In genomic region chr5:149149942-149150341, GRCh38 we compare ENCODE assay signal across 25 cellular contexts. TPM values are rescaled to one million over a fixed set of nuclear protein-coding genes. Genes with fewer than 3 reads are reported as not detected.
DNase-seq lines count a peak whose midpoint lies in the region; ATAC-seq and TF ChIP-seq lines count a peak whose summit lies in the region.
"Had no signal": no experiment of that assay in that cellular context is flagged by ENCODE, and none has a peak within 500 bp of the region (broad histone marks: within the 10 kb centered on the region; RNA-seq: fewer than 3 reads in every experiment).

No MANE protein-coding gene starts in this region.

- H3K9ac ChIP-seq in parathyroid adenoma: no peak overlapping the region

- POLR2A ChIA-PET in WTC11 (lab: Charles Lee): no interaction called here
- POLR2A ChIA-PET in HEK293T (lab: Yijun Ruan, JAX): no interaction called here

- no peaks in the 10 kb centered on the region; the same call in 1 of the 2 replicates for H3K9me3 Mint-ChIP-seq in WTC11
- H3K9me3 Mint-ChIP-seq: activated CD4-positive, alpha-beta memory T cell treated with anti-CD3 and anti-CD28 coated beads for 36 hours; T-helper 1 cell treated with Interleukin-12 subunit alpha and Interleukin-12 subunit beta and Interleukin-4 antibody, amounts not matched to agents 30 μg/mL and 1 μg/mL, for 36 hours had no signal

- no peaks in the 10 kb centered on the region for H3K36me3 Mint-ChIP-seq in WTC11
- H3K36me3 Mint-ChIP-seq: activated CD4-positive, alpha-beta memory T cell treated with anti-CD3 and anti-CD28 coated beads for 36 hours had no signal

- CTCF ChIA-PET in WTC11 (lab: Charles Lee): interaction anchor here (1.4 kb wide), 1 partner anchor 8 kb away, joined by 6 read pairs; the partner anchor contains the start of gene ABLIM3
- CTCF ChIA-PET in HEK293T (lab: Yijun Ruan, JAX): interaction anchor here (0.8 kb wide), 1 partner anchor 11 kb away, joined by 3 read pairs; no protein-coding TSS in a partner anchor

- H3K4me3 ChIP-seq in ACC112 (ENCODE audit: low read depth, low read length): peak overlapping the region; percentile 40; the same call in 1 of the 2 replicates
- peak overlapping the region; percentile 7 for H3K4me3 ChIP-seq in left ventricle myocardium inferior
- peak overlapping the region; percentile 11 for H3K4me3 ChIP-seq in parathyroid adenoma (ENCODE audit: low read depth, low read length)
- H3K4me3 ChIP-seq: ascending aorta, SJSA1, tibial nerve had no signal

- no peak overlapping the region for H3K4me3 Mint-ChIP-seq in WTC11
- H3K4me3 Mint-ChIP-seq: activated CD4-positive, alpha-beta memory T cell treated with anti-CD3 and anti-CD28 coated beads for 36 hours; activated naive CD4-positive, alpha-beta T cell treated with anti-CD3 and anti-CD28 coated beads for 36 hours; T-helper 1 cell treated with Interleukin-12 subunit alpha and Interleukin-12 subunit beta and Interleukin-4 antibody, amounts not matched to agents 30 μg/mL and 1 μg/mL, for 36 hours had no signal

- H3K79me2 ChIP-seq in ACC112 (ENCODE audit: control insufficient read depth, insufficient read depth, low read length, unreplicated experiment) (peaks cover 100% of the 10 kb centered on the region), parathyroid adenoma (peaks cover 32% of the 10 kb centered on the region)

- peaks cover 74% of the 10 kb centered on the region for H3K4me1 ChIP-seq in ACC112 (ENCODE audit: control insufficient read depth, insufficient read depth, low read length, unreplicated experiment)
- H3K4me1 ChIP-seq in left ventricle myocardium inferior: peaks cover 91% of the 10 kb centered on the region
- H3K4me1 ChIP-seq in parathyroid adenoma: peaks cover 52% of the 10 kb centered on the region

- intact Hi-C loops in left ventricle myocardium inferior (cut with micrococcal nuclease): no loop called here

- H3K4me1 Mint-ChIP-seq in WTC11: peaks cover 9% of the 10 kb centered on the region

- peak overlapping the region; percentile 70 for H3K27ac ChIP-seq in ACC112 (ENCODE audit: low read depth, low read length)
- peak overlapping the region; percentile 91 for H3K27ac ChIP-seq in left ventricle myocardium inferior (replicated peaks)
- peak overlapping the region; percentile 85 for H3K27ac ChIP-seq in parathyroid adenoma
- H3K27ac ChIP-seq: SJSA1 had no signal

- H3K27me3 ChIP-seq in ACC112 (ENCODE audit: insufficient read depth, low read length) (no peaks in the 10 kb centered on the region), left ventricle myocardium inferior (ENCODE audit: low read depth) (no peaks in the 10 kb centered on the region), parathyroid adenoma (ENCODE audit: control insufficient read depth, insufficient read depth, low read length) (no peaks in the 10 kb centered on the region)
- H3K27me3 ChIP-seq: ascending aorta, SJSA1, tibial nerve had no signal

- H3K27ac Mint-ChIP-seq in WTC11: no peak overlapping the region
- H3K27ac Mint-ChIP-seq: activated CD4-positive, alpha-beta memory T cell treated with anti-CD3 and anti-CD28 coated beads for 36 hours; activated naive CD4-positive, alpha-beta T cell treated with anti-CD3 and anti-CD28 coated beads for 36 hours; T-helper 1 cell treated with Interleukin-12 subunit alpha and Interleukin-12 subunit beta and Interleukin-4 antibody, amounts not matched to agents 30 μg/mL and 1 μg/mL, for 36 hours had no signal

- H3K27me3 Mint-ChIP-seq in WTC11 (ENCODE audit: low read depth): no peaks in the 10 kb centered on the region

- TF ChIP-seq CTCF in WTC11 (IDR thresholded peaks at IDR 0.05): no peak
- TF ChIP-seq CTCF in left ventricle myocardium inferior (IDR thresholded peaks at IDR 0.05; ENCODE audit: borderline replicate concordance): no peak
- TF ChIP-seq CTCF in parathyroid adenoma (IDR thresholded peaks at IDR 0.05): no peak

- peaks cover 5% of the 10 kb centered on the region for H3K9me3 ChIP-seq in left ventricle myocardium inferior (replicated peaks)
- no peaks in the 10 kb centered on the region for H3K9me3 ChIP-seq in parathyroid adenoma (ENCODE audit: control insufficient read depth, low read length)
- H3K9me3 ChIP-seq: ascending aorta, SJSA1 had no signal

- H2AFZ ChIP-seq in ACC112 (ENCODE audit: low read length, unreplicated experiment) (no peak overlapping the region), parathyroid adenoma (peak overlapping the region; percentile 6)

- peaks cover 39% of the 10 kb centered on the region for H3K36me3 ChIP-seq in ACC112 (ENCODE audit: insufficient read depth, low read length)
- peaks cover 7% of the 10 kb centered on the region for H3K36me3 ChIP-seq in left ventricle myocardium inferior
- no peaks in the 10 kb centered on the region for H3K36me3 ChIP-seq in parathyroid adenoma (ENCODE audit: control insufficient read depth, insufficient read depth, low read length)
- H3K36me3 ChIP-seq: ascending aorta, tibial nerve had no signal

- peak overlapping the region; percentile 22 for H3K4me2 ChIP-seq in parathyroid adenoma (ENCODE audit: low read length)

- DNase-seq in WTC11 (ENCODE audit: low spot score): no peak
- no peak for DNase-seq in left ventricle myocardium inferior
- DNase-seq in NCI-H2107 (lab: John Stamatoyannopoulos, UW): no peak
- no peak for DNase-seq in HEK293T (ENCODE audit: extremely low spot score)
- no peak for DNase-seq in NCI-H446 (lab: John Stamatoyannopoulos, UW)
- no peak for DNase-seq in 8988T
- DNase-seq: ACHN; activated CD4-positive, alpha-beta memory T cell treated with anti-CD3 and anti-CD28 coated beads for 36 hours; activated naive CD4-positive, alpha-beta T cell treated with anti-CD3 and anti-CD28 coated beads for 36 hours; activated T-cell treated with anti-CD3 and anti-CD28 coated beads, Interleukin-2, amount 50 U/mL, for 1 hour; cerebellar nuclear complex; GOT3; left colon; NCI-H1417; NCI-H2171 treated with DMSO at 0.1 percent for 48 hours; NCI-H748 treated with DMSO at 0.1 percent for 48 hours; stimulated activated CD4-positive, alpha-beta T cell treated with anti-CD3 and anti-CD28 coated beads, Interleukin-1b, Interleukin-23, amount 100 ng/mL, for 48 hours; stimulated activated naive CD8-positive, alpha-beta T cell treated with anti-CD3 and anti-CD28 coated beads, Interleukin-15, Interleukin-2, amounts not matched to agents 100 U/mL and 50 U/mL, for 24 hours had no signal

- ATAC-seq in WTC11: peak; percentile 75
- ATAC-seq: left colon; stimulated activated naive CD8-positive, alpha-beta T cell treated with anti-CD3 and anti-CD28 coated beads, Interleukin-15, Interleukin-2, amounts not matched to agents 100 U/mL and 50 U/mL, for 24 hours had no signal

TF ChIP-seq in WTC11, 78 proteins besides CTCF, POLR2A, EP300 and RAD21 (continues in another document):
- TF ChIP-seq ZNF219 (CRISPR knock-in tag; IDR thresholded peaks at IDR 0.05; ENCODE audit: borderline replicate concordance) (no peak), ZNF425 (CRISPR knock-in tag; conservative IDR thresholded peaks at IDR 0.05) (no peak), CREM (CRISPR knock-in tag; IDR thresholded peaks at IDR 0.05) (no peak), ZNF263 (CRISPR knock-in tag; IDR thresholded peaks at IDR 0.05; ENCODE audit: low read depth) (no peak), SOX15 (CRISPR knock-in tag; IDR thresholded peaks at IDR 0.05) (no peak)

TF ChIP-seq in HEK293T, 16 proteins besides CTCF, POLR2A, EP300 and RAD21:
- TF ChIP-seq L3MBTL2 (conservative IDR thresholded peaks at IDR 0.05): no peak
- no peak for TF ChIP-seq CTBP1 (IDR thresholded peaks at IDR 0.05; ENCODE audit: borderline replicate concordance)
- TF ChIP-seq FOXA1 (IDR thresholded peaks at IDR 0.05): no peak
- TF ChIP-seq NFRKB (IDR thresholded peaks at IDR 0.05): no peak
- no peak for TF ChIP-seq ARNT (IDR thresholded peaks at IDR 0.05)
- no peak for TF ChIP-seq ZNF384 (IDR thresholded peaks at IDR 0.05)
- TF ChIP-seq FOXK2 (IDR thresholded peaks at IDR 0.05): no peak
- TF ChIP-seq PKNOX1 (IDR thresholded peaks at IDR 0.05): no peak
- no peak for TF ChIP-seq ELF4 (IDR thresholded peaks at IDR 0.05)
- TF ChIP-seq BHLHE40 (IDR thresholded peaks at IDR 0.05; ENCODE audit: borderline replicate concordance): no peak
- TF ChIP-seq TARDBP (IDR thresholded peaks at IDR 0.05): no peak
- TF ChIP-seq FOXM1 (IDR thresholded peaks at IDR 0.05; ENCODE audit: borderline replicate concordance): no peak
- no peak for TF ChIP-seq HDGF (IDR thresholded peaks at IDR 0.05; ENCODE audit: borderline replicate concordance)

RNA-seq across cellular contexts. Expression of gene ABLIM3, which starts 8.6 kb away (rescaled TPM):
- total RNA-seq in WTC11 (2021) (0.33 to 0.69 TPM (median 0.46 TPM) in 3 replicates), left ventricle myocardium inferior (122 TPM)
- total RNA-seq: activated naive CD4-positive, alpha-beta T cell treated with anti-CD3 and anti-CD28 coated beads for 36 hours; OCI-LY7 had no signal

Comparison
In these comparisons a context has a peak if more than half of its experiments do, and no peak if none do; other contexts are left out.
1. RNA of gene ABLIM3, which starts 8.6 kb away (total RNA-seq): 122 TPM in left ventricle myocardium inferior (single experiment); 0.33 to 0.69 TPM in WTC11; every median in the first group is over 10 times any median in the second.
2. Peak in every context shown above with its lines, with median percentiles within 50 percentile points of each other: H3K27ac ChIP-seq and H3K4me3 ChIP-seq.